15 cellular contexts compared by ENCODE assay signal in genomic region chr10:107727762-107728317, GRCh38.
A peak's percentile ranks its signal among the peaks of the same experiment; 100 is the strongest.
DNase-seq lines count a peak whose midpoint lies in the region; TF ChIP-seq lines count a peak whose summit lies in the region.
"Had no signal": no experiment of that assay in that cellular context is flagged by ENCODE, and none has a peak within 500 bp of the region (broad histone marks: within the 10 kb centered on the region; RNA-seq: fewer than 3 reads in every experiment).

No MANE protein-coding gene starts in this region.

- TF ChIP-seq CTCF in AG09319 (IDR thresholded peaks at IDR 0.05; ENCODE audit: low read depth, low read length) (no peak), HFFc6 (IDR thresholded peaks at IDR 0.05) (no peak), GM20000 (IDR thresholded peaks at IDR 0.05; ENCODE audit: extremely low read depth, missing control alignments) (no peak), adrenal gland (IDR thresholded peaks at IDR 0.05) (no peak)

- H3K27me3 Mint-ChIP-seq in HFFc6 (ENCODE audit: insufficient read depth): no peaks in the 10 kb centered on the region
- H3K27me3 Mint-ChIP-seq: activated T-cell treated with anti-CD3 and anti-CD28 coated beads, Interleukin-2, amount 50 U/mL, for 24 hours; progenitor cell of endocrine pancreas; T-helper 17 cell had no signal

- H3K4me1 ChIP-seq in adrenal gland (replicated peaks in 1 of 2): no peaks in the 10 kb centered on the region
- H3K4me1 ChIP-seq: esophagus muscularis mucosa, testis had no signal

- no peak overlapping the region for H3K4me3 ChIP-seq in adrenal gland
- H3K4me3 ChIP-seq: coronary artery, esophagus muscularis mucosa, testis had no signal

- no peak for TF ChIP-seq POLR2A in adrenal gland (IDR thresholded peaks at IDR 0.05)

- H3K36me3 ChIP-seq in adrenal gland (replicated peaks in 1 of 2): no peaks in the 10 kb centered on the region
- H3K36me3 ChIP-seq: esophagus muscularis mucosa had no signal

- intact Hi-C loops in adrenal gland (cut with DNase I): no loop called here

- H3K36me3 Mint-ChIP-seq in HFFc6 (ENCODE audit: low read depth): no peaks in the 10 kb centered on the region

- H3K9me3 ChIP-seq in adrenal gland (replicated peaks in 1 of 3): no peaks in the 10 kb centered on the region
- H3K9me3 ChIP-seq: esophagus muscularis mucosa, testis had no signal

- H3K4me3 Mint-ChIP-seq in HFFc6: no peak overlapping the region
- H3K4me3 Mint-ChIP-seq: activated T-cell treated with anti-CD3 and anti-CD28 coated beads, Interleukin-2, amount 50 U/mL, for 24 hours; T-helper 17 cell had no signal

- H3K27ac ChIP-seq in adrenal gland: no peak overlapping the region
- H3K27ac ChIP-seq: coronary artery, esophagus muscularis mucosa, testis had no signal

- WGBS in adrenal gland, 4 donors: 45 to 55% (median 48%) methylated on average over 2 of the region's 2 CpGs

- peaks cover 4% of the 10 kb centered on the region; the same call in 1 of the 2 replicates for H3K4me1 Mint-ChIP-seq in HFFc6 (ENCODE audit: low read depth)
- H3K4me1 Mint-ChIP-seq: T-helper 17 cell had no signal

- H3K27ac Mint-ChIP-seq in HFFc6: no peak overlapping the region
- H3K27ac Mint-ChIP-seq: activated T-cell treated with anti-CD3 and anti-CD28 coated beads, Interleukin-2, amount 50 U/mL, for 24 hours; progenitor cell of endocrine pancreas; T-helper 17 cell had no signal

- H3K9me3 Mint-ChIP-seq in HFFc6: peaks cover 31% of the 10 kb centered on the region

- H3K27me3 ChIP-seq in adrenal gland: no peaks in the 10 kb centered on the region
- H3K27me3 ChIP-seq: esophagus muscularis mucosa, testis had no signal

- DNase-seq in AG09319 (ENCODE audit: extremely low read depth, low read depth) (peak; percentile 41), HT1080 (ENCODE audit: low read depth) (peak; percentile 41), astrocyte of the hippocampus (ENCODE audit: low read depth, low spot score) (peak; percentile 2), glomerular endothelial cell (ENCODE audit: extremely low read depth, low read depth, low spot score) (peak; percentile 51), HFFc6 (no peak), GM20000 (ENCODE audit: low spot score) (no peak), adrenal gland (no peak), NCI-H146 (lab: John Stamatoyannopoulos, UW) (no peak)
- DNase-seq: activated T-cell treated with anti-CD3 and anti-CD28 coated beads, Interleukin-2, amount 50 U/mL, for 24 hours; NCI-H510A; T-helper 17 cell; testis had no signal

Comparison
In these comparisons a context has a peak if more than half of its experiments do, and no peak if none do; other contexts are left out.
1. DNase-seq: peak in AG09319 (single experiment), HT1080 (single experiment), astrocyte of the hippocampus (single experiment) and glomerular endothelial cell (single experiment); none in HFFc6 (single experiment), GM20000 (single experiment), adrenal gland (0 of 7) and NCI-H146 (single experiment).